8 cellular contexts compared by ENCODE assay signal in genomic region chrX:58025979-58026378, GRCh38.
DNase-seq lines count a peak whose midpoint lies in the region; ATAC-seq and TF ChIP-seq lines count a peak whose summit lies in the region.

No MANE protein-coding gene starts in this region.

- DNase-seq in heart right ventricle (peak in 1 of 2 donors; percentile 8), left ventricle myocardium superior (no peak), IMR-90 (peak; percentile 25), SJCRH30 (peak; percentile 13 to 50), dorsolateral prefrontal cortex (peak in 4 of 10 donors; percentile 6 to 29 (median 17)), osteoblast (ENCODE audit: insufficient read length, low spot score, missing footprints) (peak; percentile 65), NK-92 (lab: John Stamatoyannopoulos, UW; ENCODE audit: unreplicated experiment) (no peak), MG63 (no peak)

- H3K36me3 ChIP-seq in heart right ventricle = no peaks in the 10 kb centered on the region
- no peaks in the 10 kb centered on the region for H3K36me3 ChIP-seq in IMR-90 (ENCODE audit: control insufficient read depth, insufficient read depth, low read length)
- H3K36me3 ChIP-seq in SJCRH30 = no peaks in the 10 kb centered on the region
- no peaks in the 10 kb centered on the region for H3K36me3 ChIP-seq in osteoblast (ENCODE audit: insufficient read depth, low read length)
- H3K36me3 ChIP-seq in MG63 = no peaks in the 10 kb centered on the region

- no peak overlapping the region for H2AK5ac ChIP-seq in IMR-90 (ENCODE audit: low read depth, low read length)

- no peak overlapping the region for H2BK20ac ChIP-seq in IMR-90 (ENCODE audit: low read depth, low read length)

- H3K27ac ChIP-seq in heart right ventricle = no peak overlapping the region
- no peak overlapping the region for H3K27ac ChIP-seq in IMR-90 (ENCODE audit: insufficient read depth, low read length)
- no peak overlapping the region for H3K27ac ChIP-seq in SJCRH30
- no peak overlapping the region for H3K27ac ChIP-seq in dorsolateral prefrontal cortex
- no peak overlapping the region for H3K27ac ChIP-seq in osteoblast (ENCODE audit: low read depth, low read length)

- H3K9me3 ChIP-seq in heart right ventricle = no peaks in the 10 kb centered on the region
- H3K9me3 ChIP-seq in IMR-90 (ENCODE audit: control insufficient read depth, insufficient read depth, low read length) = peaks cover 3% of the 10 kb centered on the region
- no peaks in the 10 kb centered on the region for H3K9me3 ChIP-seq in SJCRH30 (replicated peaks)
- H3K9me3 ChIP-seq in osteoblast (ENCODE audit: low read depth, low read length) = no peaks in the 10 kb centered on the region
- no peaks in the 10 kb centered on the region for H3K9me3 ChIP-seq in MG63

- H4K5ac ChIP-seq in IMR-90 (ENCODE audit: low read depth, low read length) = no peak overlapping the region

- H3K9ac ChIP-seq in IMR-90 (ENCODE audit: low read depth, low read length) = no peak overlapping the region

- WGBS in heart right ventricle, 2 donors = 9 to 14% methylated on average over 5 of the region's 5 CpGs
- 17% methylated on average over 1 of the region's 5 CpGs; no CpG with 5 or more reads in 1 of the 2 experiments for WGBS in IMR-90 (ENCODE audit: extremely low coverage in 2 of 2, insufficient read length in 1 of 2), 2 experiments

- no peaks in the 10 kb centered on the region for H3K4me1 ChIP-seq in heart right ventricle
- H3K4me1 ChIP-seq in IMR-90 (ENCODE audit: control insufficient read depth, insufficient read depth, low read length) = no peaks in the 10 kb centered on the region
- no peaks in the 10 kb centered on the region for H3K4me1 ChIP-seq in SJCRH30
- no peaks in the 10 kb centered on the region for H3K4me1 ChIP-seq in osteoblast (ENCODE audit: insufficient read depth, low read length)

- no peak overlapping the region for H2AFZ ChIP-seq in IMR-90 (replicated peaks; ENCODE audit: low read length, poor library complexity)
- H2AFZ ChIP-seq in osteoblast (ENCODE audit: low read length) = no peak overlapping the region

- no peak overlapping the region for H2BK15ac ChIP-seq in IMR-90 (ENCODE audit: low read depth, low read length)

- H3K79me2 ChIP-seq in osteoblast (ENCODE audit: insufficient read depth, low read length) = no peaks in the 10 kb centered on the region

- no peak overlapping the region for H3K4me3 ChIP-seq in heart right ventricle
- H3K4me3 ChIP-seq in IMR-90 (ENCODE audit: insufficient read depth, low read depth, low read length) = no peak overlapping the region
- no peak overlapping the region for H3K4me3 ChIP-seq in SJCRH30
- H3K4me3 ChIP-seq in dorsolateral prefrontal cortex = no peak overlapping the region
- H3K4me3 ChIP-seq in osteoblast (ENCODE audit: insufficient read depth, low read length) = no peak overlapping the region
- H3K4me3 ChIP-seq in MG63 = no peak overlapping the region

- intact Hi-C loops in heart right ventricle (cut with DNase I) = loop anchor here in 7 of 10 donors (5.0 to 10.0 kb wide), 4 partner anchors 91 to 211 kb away; no protein-coding TSS in a partner anchor
- intact Hi-C loops in left ventricle myocardium superior (cut with micrococcal nuclease) = no loop called here
- intact Hi-C loops in IMR-90 (cut with micrococcal nuclease) = loop anchor here (1.0 kb wide), 1 partner anchor 205 kb away; no protein-coding TSS in a partner anchor
- intact Hi-C loops in dorsolateral prefrontal cortex (cut with DNase I) = loop anchor here in 1 of 2 donors (5.0 kb wide), 1 partner anchor 204 kb away; no protein-coding TSS in a partner anchor

- H3K79me1 ChIP-seq in IMR-90 (ENCODE audit: low read depth in 1 of 2, low read length in 2 of 2) = no peaks in the 10 kb centered on the region

- no peak overlapping the region for H4K8ac ChIP-seq in IMR-90 (ENCODE audit: low read depth in 2 of 2, low read length in 2 of 2)

- H4K20me1 ChIP-seq in IMR-90 (ENCODE audit: insufficient read depth, low read length) (no peaks in the 10 kb centered on the region), osteoblast (ENCODE audit: insufficient read depth, low read length) (no peaks in the 10 kb centered on the region)

- H3K4me2 ChIP-seq in IMR-90 (ENCODE audit: low read depth, low read length) = no peak overlapping the region
- H3K4me2 ChIP-seq in osteoblast (ENCODE audit: insufficient read depth, low read length) = no peak overlapping the region

- no peaks in the 10 kb centered on the region for H3K9me1 ChIP-seq in IMR-90 (ENCODE audit: insufficient read depth, low read length)

- no peak for TF ChIP-seq POLR2A in IMR-90 (IDR thresholded peaks at IDR 0.05; ENCODE audit: low read depth, low read length)

- H2AK9ac ChIP-seq in IMR-90 (replicated peaks; ENCODE audit: low read depth, low read length, poor library complexity) = no peak overlapping the region

- H3K18ac ChIP-seq in IMR-90 (ENCODE audit: low read depth, low read length) = no peak overlapping the region

- no peak overlapping the region for H2BK120ac ChIP-seq in IMR-90 (ENCODE audit: low read depth, low read length)

- TF ChIP-seq RAD21 in IMR-90 (IDR thresholded peaks at IDR 0.05; ENCODE audit: low read length) = peak; percentile 33; the same call in 1 of the 2 replicates

- BruUV-seq in IMR-90 (replicated peaks; lab: Mats Ljungman, UMichigan) = no TSS peak

- H3K56ac ChIP-seq in IMR-90 (ENCODE audit: extremely low read depth, insufficient read depth, low read length) = no peak overlapping the region

- CTCF ChIA-PET in IMR-90 (lab: Yijun Ruan, JAX) = interaction anchor here (0.8 to 1.3 kb wide), 2 partner anchors 10 to 97 kb away, joined by 3 read pairs; no protein-coding TSS in a partner anchor

- no peak overlapping the region for H3K4ac ChIP-seq in IMR-90 (ENCODE audit: low read depth, low read length)

- in situ Hi-C loops in IMR-90 (cut with MboI; ENCODE audit: low sequenced_read_pairs) = no loop called here

- dilution Hi-C loops in IMR-90 (cut with HindIII; ENCODE audit: low sequenced_read_pairs, unreplicated experiment) = no loop called here

- peak in 8 of 9 donors; percentile 21 to 66 (median 58) for TF ChIP-seq CTCF in heart right ventricle (IDR thresholded peaks at IDR 0.05)
- TF ChIP-seq CTCF in IMR-90 (conservative IDR thresholded peaks at IDR 0.05; ENCODE audit: low read depth, low read length) = peak; percentile 44
- peak in 55 of 56 donors; percentile 19 to 77 (median 58) for TF ChIP-seq CTCF in dorsolateral prefrontal cortex (IDR thresholded peaks at IDR 0.05 in 54 of 56, conservative IDR thresholded peaks at IDR 0.05 in 2 of 56; ENCODE audit: low read depth in 1 of 56, partially characterized antibody in 56 of 56)
- peak; percentile 62 for TF ChIP-seq CTCF in osteoblast (IDR thresholded peaks at IDR 0.05; ENCODE audit: extremely low read depth, low read depth, low read length)

- H3K27me3 ChIP-seq in heart right ventricle (peaks cover 0 to 24% (median 0%) of the 10 kb centered on the region in 7 donors), IMR-90 (ENCODE audit: control insufficient read depth, insufficient read depth, low read length) (no peaks in the 10 kb centered on the region), SJCRH30 (no peaks in the 10 kb centered on the region), dorsolateral prefrontal cortex (peaks cover 0 to 46% (median 7%) of the 10 kb centered on the region in 45 donors), osteoblast (ENCODE audit: insufficient read depth, low read length) (no peaks in the 10 kb centered on the region), MG63 (no peaks in the 10 kb centered on the region)

- H4K91ac ChIP-seq in IMR-90 (ENCODE audit: insufficient read depth, low read depth, low read length) = no peak overlapping the region

- no peak overlapping the region for H3K14ac ChIP-seq in IMR-90 (replicated peaks; ENCODE audit: low read depth, low read length)

- no peak for ATAC-seq in heart right ventricle
- ATAC-seq in left ventricle myocardium superior = no peak
- peak; percentile 42; the same call in 1 of the 2 replicates for ATAC-seq in IMR-90 (ENCODE audit: low read depth)

- POLR2A ChIA-PET in IMR-90 (lab: Charles Lee; ENCODE audit: unreplicated experiment) = no interaction called here

- H2BK5ac ChIP-seq in IMR-90 (ENCODE audit: low read depth, low read length, poor library complexity, severe bottlenecking) = no peak overlapping the region

- H3K23ac ChIP-seq in IMR-90 (ENCODE audit: low read depth, low read length) = no peak overlapping the region

TF ChIP-seq in IMR-90, 13 proteins besides CTCF, POLR2A, EP300 and RAD21:
- TF ChIP-seq ELK1 (IDR thresholded peaks at IDR 0.05; ENCODE audit: borderline replicate concordance, low read depth, low read length) (no peak), SMC3 (IDR thresholded peaks at IDR 0.05; ENCODE audit: low read depth, low read length) (peak; percentile 21; the same call in 1 of the 2 replicates), MAFK (IDR thresholded peaks at IDR 0.05; ENCODE audit: low read depth, low read length) (no peak)
TF ChIP-seq in IMR-90: peak in this region for 1.

Comparison
In these comparisons a context has a peak if more than half of its experiments do, and no peak if none do; other contexts are left out.
1. DNase-seq: peak in IMR-90 (single experiment), SJCRH30 (2 of 2) and osteoblast (single experiment); none in left ventricle myocardium superior (single experiment), NK-92 (single experiment) and MG63 (single experiment).
2. Peak in every context shown above with its lines, with median percentiles within 50 percentile points of each other: CTCF ChIP-seq.